ENCODE assay signal across 8 cellular contexts in the genomic region with DNA sequence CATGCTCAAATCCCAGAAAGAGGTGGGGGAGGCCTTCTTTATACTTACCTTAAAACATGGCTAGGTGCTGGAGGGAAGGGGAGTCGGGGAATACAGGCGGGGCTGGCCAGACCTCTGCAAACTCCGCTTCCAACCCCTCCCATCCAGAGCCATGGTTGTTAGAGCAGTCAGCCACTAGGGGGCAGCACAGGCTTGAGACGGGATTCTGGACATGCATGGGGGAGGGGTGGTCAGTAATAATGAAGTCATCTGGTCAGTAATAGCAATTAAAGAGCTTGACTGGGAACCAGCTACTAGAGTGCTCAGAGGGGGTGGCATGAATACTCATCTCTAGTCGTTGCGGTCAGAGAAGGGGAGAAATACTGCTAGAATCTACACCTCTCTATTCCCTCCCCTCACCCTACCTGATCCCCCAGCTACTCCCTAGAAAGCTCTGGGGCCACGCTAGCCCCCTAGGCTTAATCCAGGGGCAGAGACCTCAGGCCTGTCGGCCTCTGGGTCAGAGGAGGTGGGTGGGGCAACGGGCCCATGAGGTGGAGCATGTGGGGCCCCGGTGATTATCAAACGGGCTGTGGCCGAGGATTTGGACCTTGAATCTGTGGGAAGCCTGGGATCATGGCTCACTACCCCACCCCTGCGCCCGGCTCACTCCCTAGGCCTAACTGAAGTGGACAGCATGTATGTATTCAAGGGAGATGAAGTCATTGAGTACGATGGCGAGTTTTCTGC. TPM values are rescaled to one million over a fixed set of nuclear protein-coding genes. Genes with fewer than 3 reads are reported as not detected.
A peak's percentile ranks its signal among the peaks of the same experiment; 100 is the strongest.
DNase-seq lines count a peak whose midpoint lies in the region; ATAC-seq, FAIRE-seq and TF ChIP-seq lines count a peak whose summit lies in the region.

No MANE protein-coding gene starts in this region.

- no peak overlapping the region for H4K8ac ChIP-seq in mesendoderm (ENCODE audit: low read depth, low read length)

- peak overlapping the region; percentile 84 for H3K56ac ChIP-seq in mesendoderm (ENCODE audit: low read length)

- H3K79me2 ChIP-seq in mesendoderm (ENCODE audit: control insufficient read depth, insufficient read depth, low read length): no peaks in the 10 kb centered on the region

- H2AK5ac ChIP-seq in mesendoderm (ENCODE audit: low read length): no peak overlapping the region

- H3K4me3 ChIP-seq in mesendoderm (ENCODE audit: low read length): no peak overlapping the region

- H3K79me1 ChIP-seq in mesendoderm (ENCODE audit: low read length): no peaks in the 10 kb centered on the region

- no peak overlapping the region for H3K27ac ChIP-seq in mesendoderm (ENCODE audit: low read depth, low read length)

- peak; percentile 15 for FAIRE-seq in endometrium (lab: Jason Lieb, UNC)

- H4K5ac ChIP-seq in mesendoderm (ENCODE audit: low read length): no peak overlapping the region

- H3K4me1 ChIP-seq in mesendoderm (ENCODE audit: control insufficient read depth, low read depth, low read length): peaks cover 30% of the 10 kb centered on the region

- H2BK5ac ChIP-seq in mesendoderm (ENCODE audit: low read length): peak overlapping the region; percentile 70

- no peak for ATAC-seq in GM18873 (IDR thresholded peaks at IDR 0.05; ENCODE audit: low FRiP score, unreplicated experiment)

- H2BK15ac ChIP-seq in mesendoderm (replicated peaks; ENCODE audit: low read depth): no peak overlapping the region

- WGBS in mesendoderm (ENCODE audit: extremely low coverage, insufficient coverage, low lambda C conversion rate): no CpG with 5 or more reads among the region's 16 CpGs

- TF ChIP-seq CTCF in GM12874 (IDR thresholded peaks at IDR 0.05; ENCODE audit: insufficient read depth, low read depth, low read length): peak; percentile 90

- H3K27me3 ChIP-seq in mesendoderm (ENCODE audit: insufficient read depth, low read length, poor library complexity): no peaks in the 10 kb centered on the region

- peak overlapping the region; percentile 8 for H2BK120ac ChIP-seq in mesendoderm (ENCODE audit: low read depth, low read length)

- H3K4me2 ChIP-seq in mesendoderm (ENCODE audit: low read length): no peak overlapping the region

- H3K23ac ChIP-seq in mesendoderm (ENCODE audit: low read length): no peak overlapping the region

- peak overlapping the region; percentile 48 for H3K9ac ChIP-seq in mesendoderm (ENCODE audit: low read length)

- H3K18ac ChIP-seq in mesendoderm (ENCODE audit: low read length): no peak overlapping the region

- no peaks in the 10 kb centered on the region for H3K36me3 ChIP-seq in mesendoderm (ENCODE audit: control insufficient read depth, insufficient read depth, low read length)

- no peak overlapping the region for H3K4ac ChIP-seq in mesendoderm (ENCODE audit: low read depth, low read length)

- DNase-seq in HT1080 (ENCODE audit: low read depth) (peak; percentile 72), NOMO-1 (lab: John Stamatoyannopoulos, UW; ENCODE audit: unreplicated experiment in 2 of 2) (peak; percentile 60 to 69), mesendoderm (peak; percentile 96)
- peak; percentile 53 to 90 (median 86) for DNase-seq in activated CD8-positive, alpha-beta memory T cell treated with anti-CD3 and anti-CD28 coated beads for 48 hours (ENCODE audit: low read depth in 2 of 3, low spot score in 2 of 3)
- DNase-seq in stimulated activated CD8-positive, alpha-beta memory T cell treated with anti-CD3 and anti-CD28 coated beads, Interleukin-12 subunit alpha, Interleukin-12 subunit beta, amount 100 ng/mL, for 4 hours (ENCODE audit: low read depth): peak; percentile 52

RNA-seq across cellular contexts. Expression of a gene that starts 2.9 kb away (rescaled TPM):
- total RNA-seq in HT1080 (2014; rRNA removed; shearing (Covaris generic)): not detected in 2 replicates
- polyA plus RNA-seq in HT1080 (2015; cell fraction: cytosol; rRNA removed): 0.03 and 0.17 TPM in 2 replicates
- not detected in 2 replicates for polyA plus RNA-seq in HT1080 (2015; cell fraction: nucleus; rRNA removed)
- 2.6 TPM for polyA plus RNA-seq in mesendoderm (2013, experiment 1 of 2)
- polyA plus RNA-seq in mesendoderm (2013, experiment 2 of 2): 2.5 TPM

RNA-seq across cellular contexts. Expression of a gene that starts 11.9 kb away (rescaled TPM):
- total RNA-seq in HT1080 (2014; rRNA removed; shearing (Covaris generic)): 129 and 187 TPM in 2 replicates
- polyA plus RNA-seq in HT1080 (2015; cell fraction: cytosol; rRNA removed): 158 and 174 TPM in 2 replicates
- polyA plus RNA-seq in HT1080 (2015; cell fraction: nucleus; rRNA removed): 58.4 and 68.9 TPM in 2 replicates
- polyA plus RNA-seq in mesendoderm (2013, experiment 1 of 2): 260 TPM
- polyA plus RNA-seq in mesendoderm (2013, experiment 2 of 2): 272 TPM

RNA-seq across cellular contexts. Expression of a gene that starts 41.9 kb away (rescaled TPM):
- not detected in 2 replicates for total RNA-seq in HT1080 (2014; rRNA removed; shearing (Covaris generic))
- polyA plus RNA-seq in HT1080 (2015; cell fraction: cytosol; rRNA removed): not detected in 2 replicates
- not detected in 2 replicates for polyA plus RNA-seq in HT1080 (2015; cell fraction: nucleus; rRNA removed)
- 0.56 TPM for polyA plus RNA-seq in mesendoderm (2013, experiment 1 of 2)
- polyA plus RNA-seq in mesendoderm (2013, experiment 2 of 2): 0.42 TPM
